Comparison of ENCODE assay signal across 19 cellular contexts in genomic region chr11:70694371-70694770, GRCh38.
"Had no signal": no experiment of that assay in that cellular context is flagged by ENCODE, and none has a peak within 500 bp of the region (broad histone marks: within the 10 kb centered on the region; RNA-seq: fewer than 3 reads in every experiment).

No MANE protein-coding gene starts in this region.

- H3K4me3 ChIP-seq: colonic mucosa, esophagus muscularis mucosa, heart right ventricle, left lung, psoas muscle, right lobe of liver, stomach, thyroid gland had no signal

- H3K36me3 ChIP-seq: colonic mucosa, heart right ventricle, left lung, right lobe of liver, thyroid gland had no signal

- H3K9me3 ChIP-seq: colonic mucosa, esophagus muscularis mucosa, left lung, psoas muscle, right lobe of liver, thyroid gland had no signal

- H3K36me3 Mint-ChIP-seq: natural killer cell treated with Interleukin-12 subunit alpha and Interleukin-12 subunit beta and Interleukin-15 and Interleukin-18, amount 100 ng/mL, for 72 hours had no signal

- H3K4me3 Mint-ChIP-seq: activated naive CD4-positive, alpha-beta T cell treated with anti-CD3 and anti-CD28 coated beads for 36 hours; activated T-helper 17 cell treated with anti-CD3 and anti-CD28 coated beads, Interleukin-2, amount 50 U/mL, for 72 hours; memory B cell; natural killer cell treated with Interleukin-12 subunit alpha and Interleukin-12 subunit beta and Interleukin-15 and Interleukin-18, amount 100 ng/mL, for 72 hours had no signal

- H3K27me3 ChIP-seq: colonic mucosa, esophagus muscularis mucosa, heart right ventricle, left lung, right lobe of liver, stomach, thyroid gland had no signal

- H3K27ac ChIP-seq: colonic mucosa, esophagus muscularis mucosa, heart right ventricle, left lung, psoas muscle, right lobe of liver, stomach, thyroid gland, VCaP had no signal

- H3K9me3 Mint-ChIP-seq: activated T-helper 17 cell treated with anti-CD3 and anti-CD28 coated beads, Interleukin-2, amount 50 U/mL, for 72 hours; natural killer cell treated with Interleukin-12 subunit alpha and Interleukin-12 subunit beta and Interleukin-15 and Interleukin-18, amount 100 ng/mL, for 72 hours had no signal

- DNase-seq: activated CD4-positive, alpha-beta T cell treated with anti-CD3 and anti-CD28 coated beads for 1 hour; activated CD4-positive, alpha-beta T cell treated with anti-CD3 and anti-CD28 coated beads, Interleukin-2, amount 50 U/mL, for 4 hours; activated naive CD4-positive, alpha-beta T cell treated with anti-CD3 and anti-CD28 coated beads for 36 hours; colonic mucosa; foreskin melanocyte; heart right ventricle; left lung; occipital lobe; psoas muscle; right lobe of liver; stomach; T-helper 1 cell; thyroid gland had no signal

- ATAC-seq: activated T-helper 17 cell treated with anti-CD3 and anti-CD28 coated beads, Interleukin-2, amount 50 U/mL, for 72 hours; heart right ventricle; left lung; psoas muscle; right lobe of liver; SK-N-SH treated with all-trans-retinoic acid at 6 μM for 48 hours had no signal

- H3K27ac Mint-ChIP-seq: activated naive CD4-positive, alpha-beta T cell treated with anti-CD3 and anti-CD28 coated beads for 36 hours; activated T-helper 17 cell treated with anti-CD3 and anti-CD28 coated beads, Interleukin-2, amount 50 U/mL, for 72 hours; memory B cell; natural killer cell treated with Interleukin-12 subunit alpha and Interleukin-12 subunit beta and Interleukin-15 and Interleukin-18, amount 100 ng/mL, for 72 hours had no signal

- H3K4me1 ChIP-seq: colonic mucosa, esophagus muscularis mucosa, heart right ventricle, left lung, psoas muscle, right lobe of liver, thyroid gland had no signal

- H3K4me1 Mint-ChIP-seq: activated T-helper 17 cell treated with anti-CD3 and anti-CD28 coated beads, Interleukin-2, amount 50 U/mL, for 72 hours; memory B cell had no signal
